Comparison of ENCODE assay signal across 20 cellular contexts in the genomic region with DNA sequence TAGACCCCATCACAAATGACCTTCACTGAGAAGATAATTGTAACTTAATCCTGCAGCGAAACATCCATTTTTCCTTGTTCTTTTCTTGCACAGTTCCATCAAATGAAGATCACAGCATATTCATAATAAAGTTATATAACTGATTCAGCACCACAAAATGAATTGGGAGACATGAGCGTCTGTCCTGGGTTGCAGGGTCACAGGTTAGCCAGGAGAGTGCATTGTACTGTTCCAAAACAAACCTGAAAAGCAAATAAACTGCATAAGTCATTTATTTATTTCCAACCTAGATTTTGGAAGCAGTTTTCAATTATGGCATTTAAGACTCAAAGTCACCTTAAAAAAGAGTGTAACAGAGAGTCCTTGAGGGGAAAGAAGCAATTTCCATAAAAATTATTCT.
"Had no signal": no experiment of that assay in that cellular context is flagged by ENCODE, and none has a peak within 500 bp of the region (broad histone marks: within the 10 kb centered on the region; RNA-seq: fewer than 3 reads in every experiment).

No MANE protein-coding gene starts in this region.

- H3K9me3 Mint-ChIP-seq: memory B cell; mesothelial cell of epicardium; natural killer cell treated with Interleukin-12 subunit alpha and Interleukin-12 subunit beta and Interleukin-15 and Interleukin-18, amount 100 ng/mL, for 72 hours; neural progenitor cell; type B pancreatic cell had no signal

- H3K4me1 Mint-ChIP-seq: memory B cell, mesothelial cell of epicardium, neural progenitor cell had no signal

- H3K4me3 Mint-ChIP-seq: memory B cell; mesothelial cell of epicardium; natural killer cell treated with Interleukin-12 subunit alpha and Interleukin-12 subunit beta and Interleukin-15 and Interleukin-18, amount 100 ng/mL, for 72 hours; neural progenitor cell; type B pancreatic cell had no signal

- H3K27ac ChIP-seq: gastrocnemius medialis, heart right ventricle, left lung, lower lobe of right lung, neural progenitor cell, ovary, right atrium auricular region had no signal

- ATAC-seq: esophagus mucosa; gastrocnemius medialis; heart right ventricle; left lung; lower lobe of right lung; natural killer cell treated with Interleukin-12 subunit alpha and Interleukin-12 subunit beta and Interleukin-15 and Interleukin-18, amount 100 ng/mL, for 72 hours had no signal

- H3K27me3 Mint-ChIP-seq: memory B cell; natural killer cell treated with Interleukin-12 subunit alpha and Interleukin-12 subunit beta and Interleukin-15 and Interleukin-18, amount 100 ng/mL, for 72 hours; type B pancreatic cell had no signal

- H3K27ac Mint-ChIP-seq: memory B cell, mesothelial cell of epicardium, neural progenitor cell, type B pancreatic cell had no signal

- DNase-seq: cortex of kidney; dorsolateral prefrontal cortex; effector CD8-positive, alpha-beta T cell; gastrocnemius medialis; heart right ventricle; hypothalamus; left lung; lower lobe of right lung; nucleus accumbens; ovary; small intestine; stimulated activated CD4-positive, alpha-beta T cell treated with anti-CD3 and anti-CD28 coated beads, Interleukin-12 subunit alpha, Interleukin-12 subunit beta, amount 100 ng/mL, for 4 hours; stimulated activated naive CD4-positive, alpha-beta T cell treated with Interleukin-2 at 50 U/mL for 16 hours had no signal
